ENCODE assay signal across 8 cellular contexts in genomic region chr18:76565238-76566173, GRCh38.
DNase-seq lines count a peak whose midpoint lies in the region; ATAC-seq and TF ChIP-seq lines count a peak whose summit lies in the region.

No MANE protein-coding gene starts in this region.

- H3K4me3 ChIP-seq in Peyer's patch = peak overlapping the region in 2 of 4 donors; percentile 28
- no peak overlapping the region for H3K4me3 ChIP-seq in mesendoderm (ENCODE audit: low read length)
- peak overlapping the region in 3 of 4 donors; percentile 26 to 34 (median 32) for H3K4me3 ChIP-seq in upper lobe of left lung

- TF ChIP-seq CTCF in Peyer's patch (IDR thresholded peaks at IDR 0.05) (no peak), upper lobe of left lung (IDR thresholded peaks at IDR 0.05) (no peak)

- H3K27ac ChIP-seq in Peyer's patch (peak overlapping the region; percentile 49 to 83 (median 74)), epithelial cell of prostate (peak overlapping the region; percentile 98), mesendoderm (ENCODE audit: low read depth, low read length) (no peak overlapping the region), upper lobe of left lung (peak overlapping the region; percentile 40 to 90 (median 76))

- H3K27ac Mint-ChIP-seq in activated T-helper 17 cell treated with anti-CD3 and anti-CD28 coated beads, Interleukin-2, amount 50 U/mL, for 72 hours = no peak overlapping the region

- H3K4me1 ChIP-seq in Peyer's patch = no peaks in the 10 kb centered on the region
- peaks cover 3% of the 10 kb centered on the region for H3K4me1 ChIP-seq in mesendoderm (ENCODE audit: control insufficient read depth, low read depth, low read length)
- H3K4me1 ChIP-seq in upper lobe of left lung = peaks cover 10 to 25% (median 17%) of the 10 kb centered on the region in 4 donors

- no peaks in the 10 kb centered on the region for H3K9me3 Mint-ChIP-seq in activated T-helper 17 cell treated with anti-CD3 and anti-CD28 coated beads, Interleukin-2, amount 50 U/mL, for 72 hours

- H2BK15ac ChIP-seq in mesendoderm (replicated peaks; ENCODE audit: low read depth) = no peak overlapping the region

- no peak overlapping the region for H3K23ac ChIP-seq in mesendoderm (ENCODE audit: low read length)

- H3K36me3 ChIP-seq in Peyer's patch (no peaks in the 10 kb centered on the region), mesendoderm (ENCODE audit: control insufficient read depth, insufficient read depth, low read length) (no peaks in the 10 kb centered on the region), upper lobe of left lung (no peaks in the 10 kb centered on the region)

- no peak overlapping the region for H2AK5ac ChIP-seq in mesendoderm (ENCODE audit: low read length)

- no peak overlapping the region for H4K8ac ChIP-seq in mesendoderm (ENCODE audit: low read depth, low read length)

- H3K18ac ChIP-seq in mesendoderm (ENCODE audit: low read length) = no peak overlapping the region

- H3K27me3 ChIP-seq in Peyer's patch = no peaks in the 10 kb centered on the region
- no peaks in the 10 kb centered on the region for H3K27me3 ChIP-seq in mesendoderm (ENCODE audit: insufficient read depth, low read length, poor library complexity)
- H3K27me3 ChIP-seq in upper lobe of left lung = no peaks in the 10 kb centered on the region

- H2BK5ac ChIP-seq in mesendoderm (ENCODE audit: low read length) = no peak overlapping the region

- H3K4me1 Mint-ChIP-seq in activated T-helper 17 cell treated with anti-CD3 and anti-CD28 coated beads, Interleukin-2, amount 50 U/mL, for 72 hours = peaks cover 5% of the 10 kb centered on the region

- peak; percentile 79 for DNase-seq in HS-5 (ENCODE audit: low read depth)
- peak in 1 of 3 donors; percentile 66 for DNase-seq in Peyer's patch
- peak; percentile 55 for DNase-seq in epithelial cell of prostate (ENCODE audit: low read depth, low spot score)
- peak; percentile 82 for DNase-seq in mesendoderm
- peak in 1 of 2 donors; percentile 91 for DNase-seq in upper lobe of left lung
- DNase-seq in activated T-cell treated with anti-CD3 and anti-CD28 coated beads, Interleukin-2, amount 50 U/mL, for 48 hours = no peak

- H3K36me3 Mint-ChIP-seq in activated T-helper 17 cell treated with anti-CD3 and anti-CD28 coated beads, Interleukin-2, amount 50 U/mL, for 72 hours (ENCODE audit: low read depth) = no peaks in the 10 kb centered on the region

- ATAC-seq in upper lobe of left lung (ENCODE audit: low FRiP score in 2 of 2) (peak; percentile 89 to 96), HG03571 (IDR thresholded peaks at IDR 0.05; ENCODE audit: unreplicated experiment) (no peak)
- ATAC-seq in activated T-helper 17 cell treated with anti-CD3 and anti-CD28 coated beads, Interleukin-2, amount 50 U/mL, for 72 hours (replicated peaks) = no peak

- WGBS in mesendoderm (ENCODE audit: extremely low coverage, insufficient coverage, low lambda C conversion rate) = no CpG with 5 or more reads among the region's 23 CpGs
- WGBS in upper lobe of left lung, 2 donors = 16 to 24% methylated on average over 23 of the region's 23 CpGs

- no peak overlapping the region for H3K4me3 Mint-ChIP-seq in activated T-helper 17 cell treated with anti-CD3 and anti-CD28 coated beads, Interleukin-2, amount 50 U/mL, for 72 hours

- H3K9me3 ChIP-seq in Peyer's patch (no peaks in the 10 kb centered on the region), upper lobe of left lung (no peaks in the 10 kb centered on the region)

- no peaks in the 10 kb centered on the region for H3K79me1 ChIP-seq in mesendoderm (ENCODE audit: low read length)

- H4K5ac ChIP-seq in mesendoderm (ENCODE audit: low read length) = no peak overlapping the region

- no peak overlapping the region for H3K9ac ChIP-seq in mesendoderm (ENCODE audit: low read length)

- peak overlapping the region; percentile 4 for H3K4me2 ChIP-seq in mesendoderm (ENCODE audit: low read length)

- H2BK120ac ChIP-seq in mesendoderm (ENCODE audit: low read depth, low read length) = no peak overlapping the region

- no peaks in the 10 kb centered on the region for H3K79me2 ChIP-seq in mesendoderm (ENCODE audit: control insufficient read depth, insufficient read depth, low read length)

- no peak overlapping the region for H3K4ac ChIP-seq in mesendoderm (ENCODE audit: low read depth, low read length)

- H3K56ac ChIP-seq in mesendoderm (ENCODE audit: low read length) = no peak overlapping the region

- TF ChIP-seq POLR2A in Peyer's patch (IDR thresholded peaks at IDR 0.05) (no peak), upper lobe of left lung (IDR thresholded peaks at IDR 0.05) (no peak)

- H3K27me3 Mint-ChIP-seq in activated T-helper 17 cell treated with anti-CD3 and anti-CD28 coated beads, Interleukin-2, amount 50 U/mL, for 72 hours = peaks cover 26% of the 10 kb centered on the region

- TF ChIP-seq EP300 in upper lobe of left lung (IDR thresholded peaks at IDR 0.05) = no peak

Comparison
In these comparisons a context has a peak if more than half of its experiments do, and no peak if none do; other contexts are left out.
1. DNase-seq: peak in HS-5 (single experiment), epithelial cell of prostate (single experiment) and mesendoderm (single experiment); none in activated T-cell treated with anti-CD3 and anti-CD28 coated beads, Interleukin-2, amount 50 U/mL, for 48 hours (0 of 2).
2. ATAC-seq: peak in upper lobe of left lung (2 of 2); none in activated T-helper 17 cell treated with anti-CD3 and anti-CD28 coated beads, Interleukin-2, amount 50 U/mL, for 72 hours (single experiment) and HG03571 (single experiment).